In the genomic region with DNA sequence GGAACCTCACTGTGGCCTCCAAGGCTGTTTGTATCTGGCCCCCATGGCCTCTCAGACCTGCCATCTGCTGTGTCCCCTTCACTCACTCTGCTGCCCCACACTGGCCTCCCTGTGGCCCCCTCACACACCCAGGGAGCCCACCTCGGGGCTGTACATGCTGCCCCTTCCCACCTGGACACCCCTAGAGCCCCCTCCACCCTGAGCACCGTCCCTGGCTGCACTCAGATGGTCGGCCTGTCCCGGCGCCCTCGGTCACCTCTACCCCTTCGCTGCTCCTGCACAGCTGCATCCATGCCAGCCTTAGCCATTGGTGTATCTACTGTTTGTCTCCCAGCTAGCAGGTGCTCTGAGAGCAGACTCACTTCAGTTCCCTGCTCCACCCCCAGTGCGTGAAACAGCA, we compare ENCODE assay signal across 15 cellular contexts.
A peak's percentile ranks its signal among the peaks of the same experiment; 100 is the strongest.
DNase-seq lines count a peak whose midpoint lies in the region; ATAC-seq and TF ChIP-seq lines count a peak whose summit lies in the region.
"Had no signal": no experiment of that assay in that cellular context is flagged by ENCODE, and none has a peak within 500 bp of the region (broad histone marks: within the 10 kb centered on the region; RNA-seq: fewer than 3 reads in every experiment).

No MANE protein-coding gene starts in this region.

- TF ChIP-seq EP300 in neural cell (conservative IDR thresholded peaks at IDR 0.05; ENCODE audit: poor library complexity, severe bottlenecking), result no peak

- H3F3A ChIP-seq in neural cell (ENCODE audit: insufficient read depth, low read length, poor library complexity, severe bottlenecking), result no peaks in the 10 kb centered on the region

- no peak overlapping the region for H3K4me3 ChIP-seq in heart right ventricle
- no peak overlapping the region for H3K4me3 ChIP-seq in DND-41 (ENCODE audit: low read depth in 1 of 2, low read length in 2 of 2)
- H3K4me3 ChIP-seq in neural cell (ENCODE audit: low read length), result no peak overlapping the region
- no peak overlapping the region for H3K4me3 ChIP-seq in psoas muscle
- H3K4me3 ChIP-seq: GM12878, GM23248 had no signal

- TF ChIP-seq CTCF in heart right ventricle (IDR thresholded peaks at IDR 0.05), result no peak
- no peak for TF ChIP-seq CTCF in DND-41 (IDR thresholded peaks at IDR 0.05; ENCODE audit: borderline replicate concordance, extremely low read depth, low read length, poor library complexity, severe bottlenecking)
- no peak for TF ChIP-seq CTCF in neural cell (IDR thresholded peaks at IDR 0.05; ENCODE audit: poor library complexity, severe bottlenecking)
- TF ChIP-seq CTCF in psoas muscle (IDR thresholded peaks at IDR 0.05), result no peak

- H3K9me2 ChIP-seq in neural cell (ENCODE audit: insufficient read depth, low read length), result no peaks in the 10 kb centered on the region

- peaks cover 0 to 5% (median 0%) of the 10 kb centered on the region in 11 donors for H3K9me3 ChIP-seq in heart right ventricle
- H3K9me3 ChIP-seq in DND-41 (ENCODE audit: insufficient read depth, low read length, severe bottlenecking), result no peaks in the 10 kb centered on the region
- no peaks in the 10 kb centered on the region for H3K9me3 ChIP-seq in neural cell (ENCODE audit: low read length)
- no peaks in the 10 kb centered on the region for H3K9me3 ChIP-seq in psoas muscle

- DNase-seq in Right ventricle myocardium inferior (ENCODE audit: missing footprints), result peak; percentile 62
- no peak for DNase-seq in heart right ventricle
- no peak for DNase-seq in DND-41
- DNase-seq in psoas muscle, result no peak
- DNase-seq in activated CD8-positive, alpha-beta memory T cell treated with anti-CD3 and anti-CD28 coated beads for 24 hours, result no peak
- DNase-seq: CD4-positive, alpha-beta T cell; CD8-positive, alpha-beta memory T cell; DMS 273 treated with DMSO at 0.1 percent for 48 hours; EL; GDM1; GM23248; H7; HCEC 1CT had no signal

- no peak overlapping the region for H3K27ac ChIP-seq in heart right ventricle
- peak overlapping the region; percentile 58 for H3K27ac ChIP-seq in DND-41 (ENCODE audit: low read length)
- H3K27ac ChIP-seq in neural cell (ENCODE audit: low read length), result no peak overlapping the region
- no peak overlapping the region for H3K27ac ChIP-seq in psoas muscle
- H3K27ac ChIP-seq: GM23248 had no signal

- no peak for TF ChIP-seq RAD21 in neural cell (conservative IDR thresholded peaks at IDR 0.05)

- WGBS in heart right ventricle, 2 donors, result 80 to 83% methylated on average over 8 of the region's 8 CpGs
- WGBS in psoas muscle, 3 donors, result 79 to 83% (median 82%) methylated on average over 8 of the region's 8 CpGs

- H3K4me2 ChIP-seq in DND-41 (ENCODE audit: insufficient read depth, low read length) (no peak overlapping the region), neural cell (ENCODE audit: low read length) (no peak overlapping the region)

- H3K36me3 ChIP-seq in heart right ventricle (no peaks in the 10 kb centered on the region), DND-41 (ENCODE audit: insufficient read depth, low read length) (no peaks in the 10 kb centered on the region), neural cell (ENCODE audit: insufficient read depth, low read length) (no peaks in the 10 kb centered on the region), psoas muscle (ENCODE audit: insufficient read depth in 1 of 2, low read depth in 1 of 2) (no peaks in the 10 kb centered on the region)

- H3K9ac ChIP-seq in DND-41 (ENCODE audit: low read depth, low read length) (no peak overlapping the region), neural cell (ENCODE audit: low read length) (peak overlapping the region; percentile 35)
- H3K9ac ChIP-seq: GM23248 had no signal

- H3K79me2 ChIP-seq in DND-41 (ENCODE audit: insufficient read depth, low read length) (no peaks in the 10 kb centered on the region), neural cell (replicated peaks; ENCODE audit: insufficient read depth, low read length) (no peaks in the 10 kb centered on the region)

- no peak for ATAC-seq in Right ventricle myocardium inferior
- ATAC-seq in heart right ventricle, result no peak
- no peak for ATAC-seq in DND-41 (ENCODE audit: insufficient read depth, low read depth)
- ATAC-seq in psoas muscle, result no peak

- intact Hi-C loops in Right ventricle myocardium inferior (cut with DNase I), result no loop called here
- intact Hi-C loops in heart right ventricle (cut with DNase I), result no loop called here
- intact Hi-C loops in psoas muscle (cut with DNase I), result no loop called here

- H3K4me1 ChIP-seq in heart right ventricle (no peaks in the 10 kb centered on the region), DND-41 (ENCODE audit: insufficient read depth, low read length) (peaks cover 34% of the 10 kb centered on the region), psoas muscle (no peaks in the 10 kb centered on the region)

- H3K27me3 ChIP-seq in heart right ventricle (peaks cover 0 to 7% (median 0%) of the 10 kb centered on the region in 7 donors), DND-41 (ENCODE audit: insufficient read depth, low read length, poor library complexity) (no peaks in the 10 kb centered on the region), neural cell (ENCODE audit: insufficient read depth, low read depth, low read length) (no peaks in the 10 kb centered on the region), psoas muscle (ENCODE audit: insufficient read depth in 3 of 3, low read length in 2 of 3) (no peaks in the 10 kb centered on the region)

- no peak overlapping the region for H2AFZ ChIP-seq in DND-41 (ENCODE audit: low read depth, low read length)
- no peak overlapping the region for H2AFZ ChIP-seq in neural cell (ENCODE audit: low read depth, low read length)
- H2AFZ ChIP-seq: GM23248 had no signal

- no peaks in the 10 kb centered on the region for H4K20me1 ChIP-seq in DND-41 (ENCODE audit: insufficient read depth, low read length)
- H4K20me1 ChIP-seq in neural cell (ENCODE audit: insufficient read depth), result no peaks in the 10 kb centered on the region

TF ChIP-seq in neural cell, 6 proteins besides CTCF, POLR2A, EP300 and RAD21:
- TF ChIP-seq SMC3 (conservative IDR thresholded peaks at IDR 0.05; ENCODE audit: poor library complexity) (no peak), EZH2 (IDR thresholded peaks at IDR 0.05; ENCODE audit: borderline replicate concordance, insufficient read depth, low read length, poor library complexity, severe bottlenecking) (no peak), MXI1 (conservative IDR thresholded peaks at IDR 0.05; ENCODE audit: poor library complexity, severe bottlenecking) (no peak), TAF1 (IDR thresholded peaks at IDR 0.05; ENCODE audit: low read depth) (no peak), POLR2AphosphoS5 (IDR thresholded peaks at IDR 0.05) (no peak)
- TF ChIP-seq, protein P1, sequence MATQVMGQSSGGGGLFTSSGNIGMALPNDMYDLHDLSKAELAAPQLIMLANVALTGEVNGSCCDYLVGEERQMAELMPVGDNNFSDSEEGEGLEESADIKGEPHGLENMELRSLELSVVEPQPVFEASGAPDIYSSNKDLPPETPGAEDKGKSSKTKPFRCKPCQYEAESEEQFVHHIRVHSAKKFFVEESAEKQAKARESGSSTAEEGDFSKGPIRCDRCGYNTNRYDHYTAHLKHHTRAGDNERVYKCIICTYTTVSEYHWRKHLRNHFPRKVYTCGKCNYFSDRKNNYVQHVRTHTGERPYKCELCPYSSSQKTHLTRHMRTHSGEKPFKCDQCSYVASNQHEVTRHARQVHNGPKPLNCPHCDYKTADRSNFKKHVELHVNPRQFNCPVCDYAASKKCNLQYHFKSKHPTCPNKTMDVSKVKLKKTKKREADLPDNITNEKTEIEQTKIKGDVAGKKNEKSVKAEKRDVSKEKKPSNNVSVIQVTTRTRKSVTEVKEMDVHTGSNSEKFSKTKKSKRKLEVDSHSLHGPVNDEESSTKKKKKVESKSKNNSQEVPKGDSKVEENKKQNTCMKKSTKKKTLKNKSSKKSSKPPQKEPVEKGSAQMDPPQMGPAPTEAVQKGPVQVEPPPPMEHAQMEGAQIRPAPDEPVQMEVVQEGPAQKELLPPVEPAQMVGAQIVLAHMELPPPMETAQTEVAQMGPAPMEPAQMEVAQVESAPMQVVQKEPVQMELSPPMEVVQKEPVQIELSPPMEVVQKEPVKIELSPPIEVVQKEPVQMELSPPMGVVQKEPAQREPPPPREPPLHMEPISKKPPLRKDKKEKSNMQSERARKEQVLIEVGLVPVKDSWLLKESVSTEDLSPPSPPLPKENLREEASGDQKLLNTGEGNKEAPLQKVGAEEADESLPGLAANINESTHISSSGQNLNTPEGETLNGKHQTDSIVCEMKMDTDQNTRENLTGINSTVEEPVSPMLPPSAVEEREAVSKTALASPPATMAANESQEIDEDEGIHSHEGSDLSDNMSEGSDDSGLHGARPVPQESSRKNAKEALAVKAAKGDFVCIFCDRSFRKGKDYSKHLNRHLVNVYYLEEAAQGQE (IDR thresholded peaks at IDR 0.05; ENCODE audit: borderline replicate concordance), result no peak
